In genomic region chr1:10939654-10940450, GRCh38 we compare ENCODE assay signal across 8 cellular contexts.
A peak's percentile ranks its signal among the peaks of the same experiment; 100 is the strongest.
DNase-seq lines count a peak whose midpoint lies in the region; ATAC-seq and TF ChIP-seq lines count a peak whose summit lies in the region.

No MANE protein-coding gene starts in this region.

- no peaks in the 10 kb centered on the region for H3K9me3 Mint-ChIP-seq in activated CD4-positive, alpha-beta memory T cell treated with anti-CD3 and anti-CD28 coated beads for 36 hours
- H3K9me3 Mint-ChIP-seq in osteocyte (ENCODE audit: unreplicated experiment) = no peaks in the 10 kb centered on the region

- no peaks in the 10 kb centered on the region for H3K36me3 Mint-ChIP-seq in activated CD4-positive, alpha-beta memory T cell treated with anti-CD3 and anti-CD28 coated beads for 36 hours
- H3K36me3 Mint-ChIP-seq in osteocyte (ENCODE audit: unreplicated experiment) = no peaks in the 10 kb centered on the region

- intact Hi-C loops in activated CD4-positive, alpha-beta memory T cell treated with anti-CD3 and anti-CD28 coated beads for 36 hours (cut with micrococcal nuclease) = loop anchor here (1.0 to 5.0 kb wide), 5 partner anchors 17 to 445 kb away; no protein-coding TSS in a partner anchor

- H3K27me3 Mint-ChIP-seq in activated CD4-positive, alpha-beta memory T cell treated with anti-CD3 and anti-CD28 coated beads for 36 hours = peaks cover 35% of the 10 kb centered on the region
- H3K27me3 Mint-ChIP-seq in osteocyte (ENCODE audit: unreplicated experiment) = peaks cover 10% of the 10 kb centered on the region

- no peaks in the 10 kb centered on the region for H3K36me3 ChIP-seq in GM06990 (ENCODE audit: control insufficient read depth, insufficient read depth, low read length)

- no peaks in the 10 kb centered on the region; the same call in 1 of the 2 replicates for H3K27me3 ChIP-seq in GM06990 (replicated peaks; ENCODE audit: control insufficient read depth, insufficient read depth, low read length)

- TF ChIP-seq CTCF in GM06990 (IDR thresholded peaks at IDR 0.05; ENCODE audit: insufficient read depth, low read length, poor library complexity, severe bottlenecking) (no peak), osteocyte (IDR thresholded peaks at IDR 0.05) (no peak)

- ATAC-seq in HG02763 (IDR thresholded peaks at IDR 0.05; ENCODE audit: unreplicated experiment) (peak; percentile 59), HG03565 (IDR thresholded peaks at IDR 0.05; ENCODE audit: unreplicated experiment) (no peak)

- peak; percentile 62 for DNase-seq in GM06990 (ENCODE audit: extremely low read depth, insufficient read length)
- DNase-seq in activated CD4-positive, alpha-beta memory T cell treated with anti-CD3 and anti-CD28 coated beads for 36 hours = peak; percentile 74
- no peak for DNase-seq in osteocyte (ENCODE audit: extremely low spot score, unreplicated experiment)
- no peak for DNase-seq in COR-L47 (lab: John Stamatoyannopoulos, UW)
- DNase-seq in NCI-H1436 treated with DMSO at 0.1 percent for 48 hours (lab: John Stamatoyannopoulos, UW) = no peak
- no peak for DNase-seq in NCI-H510A treated with DMSO at 0.1 percent for 48 hours (lab: John Stamatoyannopoulos, UW)

- peaks cover 26% of the 10 kb centered on the region for H3K4me1 Mint-ChIP-seq in activated CD4-positive, alpha-beta memory T cell treated with anti-CD3 and anti-CD28 coated beads for 36 hours (ENCODE audit: low read depth)
- peaks cover 14% of the 10 kb centered on the region for H3K4me1 Mint-ChIP-seq in osteocyte (ENCODE audit: unreplicated experiment)

- H3K4me3 Mint-ChIP-seq in activated CD4-positive, alpha-beta memory T cell treated with anti-CD3 and anti-CD28 coated beads for 36 hours = peak overlapping the region; percentile 48
- peak overlapping the region; percentile 24 for H3K4me3 Mint-ChIP-seq in osteocyte (ENCODE audit: unreplicated experiment)

- H3K27ac Mint-ChIP-seq in activated CD4-positive, alpha-beta memory T cell treated with anti-CD3 and anti-CD28 coated beads for 36 hours = peak overlapping the region; percentile 49
- H3K27ac Mint-ChIP-seq in osteocyte (ENCODE audit: unreplicated experiment) = no peak overlapping the region

- CTCF ChIA-PET in activated CD4-positive, alpha-beta memory T cell treated with anti-CD3 and anti-CD28 coated beads for 36 hours (lab: Charles Lee) = interaction anchor here (0.6 to 1.8 kb wide), 5 partner anchors 73 to 445 kb away, joined by 3 to 12 read pairs (median 5); no protein-coding TSS in a partner anchor

- no peak overlapping the region for H3K4me3 ChIP-seq in GM06990 (replicated peaks; ENCODE audit: low read depth, low read length)

- POLR2A ChIA-PET in activated CD4-positive, alpha-beta memory T cell treated with anti-CD3 and anti-CD28 coated beads for 36 hours (lab: Charles Lee) = no interaction called here

Comparison
In these comparisons a context has a peak if more than half of its experiments do, and no peak if none do; other contexts are left out.
1. DNase-seq: peak in GM06990 (single experiment) and activated CD4-positive, alpha-beta memory T cell treated with anti-CD3 and anti-CD28 coated beads for 36 hours (single experiment); none in osteocyte (single experiment), COR-L47 (single experiment), NCI-H1436 treated with DMSO at 0.1 percent for 48 hours (single experiment) and NCI-H510A treated with DMSO at 0.1 percent for 48 hours (single experiment).